9 cellular contexts compared by ENCODE assay signal in the genomic region with DNA sequence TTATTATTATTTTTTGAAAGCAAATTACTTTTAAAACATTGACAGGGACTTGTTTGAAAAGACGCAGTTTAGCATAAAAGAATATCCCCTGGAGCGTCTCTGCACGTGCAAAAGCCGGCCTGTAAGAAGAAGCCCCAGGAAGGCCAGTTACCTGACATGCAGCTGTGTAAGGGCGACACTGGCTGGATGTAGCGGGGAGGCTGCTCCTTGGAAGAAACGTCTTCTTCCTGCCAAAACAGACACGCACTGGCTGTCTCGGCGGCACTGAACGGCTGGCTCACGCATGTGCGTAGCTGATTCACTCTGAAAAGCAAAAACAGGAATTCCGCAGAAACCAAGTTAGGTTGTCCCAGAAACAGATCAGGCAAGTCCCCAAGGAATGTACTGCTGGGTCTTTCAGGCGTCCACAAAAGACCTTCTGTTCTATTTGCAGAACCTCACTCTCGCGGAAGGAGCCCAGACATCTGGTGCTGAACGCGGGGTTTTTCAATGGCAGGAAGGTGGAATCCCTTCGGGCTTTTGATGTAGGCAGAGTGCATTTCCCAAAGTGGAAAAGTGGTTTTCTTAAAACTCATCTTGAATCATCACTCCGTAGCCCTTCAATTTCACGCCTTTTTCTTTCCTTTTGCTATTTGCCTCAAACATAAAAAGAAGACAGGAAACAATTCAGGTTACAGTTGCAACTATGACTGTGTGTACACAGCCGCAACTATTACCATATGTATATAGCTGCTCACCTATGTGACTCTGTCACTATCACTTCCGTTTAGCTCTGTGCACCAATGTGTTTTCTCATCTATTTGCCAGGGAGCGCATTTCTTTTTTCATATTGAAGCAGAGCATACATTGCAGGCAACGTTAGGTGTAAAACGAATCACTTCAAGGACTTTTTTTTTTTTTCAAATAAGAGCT. TPM values are rescaled to one million over a fixed set of nuclear protein-coding genes. Genes with fewer than 3 reads are reported as not detected.
DNase-seq lines count a peak whose midpoint lies in the region; ATAC-seq, FAIRE-seq and TF ChIP-seq lines count a peak whose summit lies in the region.
"Had no signal": no experiment of that assay in that cellular context is flagged by ENCODE, and none has a peak within 500 bp of the region (broad histone marks: within the 10 kb centered on the region; RNA-seq: fewer than 3 reads in every experiment).

No MANE protein-coding gene starts in this region.

- H3K4me3 ChIP-seq in esophagus squamous epithelium (peak overlapping the region in 3 of 4 donors; percentile 9 to 24 (median 18)), skeletal muscle cell (ENCODE audit: low read depth, low read length) (peak overlapping the region; percentile 30)
- H3K4me3 ChIP-seq: lung had no signal

- TF ChIP-seq CTCF in esophagus squamous epithelium (IDR thresholded peaks at IDR 0.05), result no peak

- H3K36me3 ChIP-seq in esophagus squamous epithelium, result no peaks in the 10 kb centered on the region

- peak; percentile 84 for ATAC-seq in GM19372 (IDR thresholded peaks at IDR 0.05; ENCODE audit: low read depth, unreplicated experiment)

- H3K27me3 ChIP-seq in esophagus squamous epithelium, result no peaks in the 10 kb centered on the region

- H3K27ac ChIP-seq in esophagus squamous epithelium, result no peak overlapping the region

- intact Hi-C loops in esophagus squamous epithelium (cut with DNase I), result no loop called here

- no peak for TF ChIP-seq POLR2A in esophagus squamous epithelium (IDR thresholded peaks at IDR 0.05)

- no peaks in the 10 kb centered on the region for H3K9me3 ChIP-seq in esophagus squamous epithelium

- FAIRE-seq in urothelium cell line (lab: Jason Lieb, UNC), result no peak

- no peaks in the 10 kb centered on the region for H3K4me1 ChIP-seq in esophagus squamous epithelium

- DNase-seq in activated CD4-positive, alpha-beta T cell treated with anti-CD3 and anti-CD28 coated beads, Interleukin-2, amount 50 U/mL, for 48 hours, result peak; percentile 9 to 19
- DNase-seq in esophagus squamous epithelium (lab: John Stamatoyannopoulos, UW), result no peak
- DNase-seq in skeletal muscle cell (ENCODE audit: low read depth), result peak; percentile 16
- DNase-seq in NCI-H1436 treated with DMSO at 0.1 percent for 48 hours (lab: John Stamatoyannopoulos, UW), result no peak
- no peak for DNase-seq in NCI-H510A treated with DMSO at 0.1 percent for 48 hours (lab: John Stamatoyannopoulos, UW)
- DNase-seq in SHP77 treated with DMSO at 0.1 percent for 48 hours (lab: John Stamatoyannopoulos, UW), result no peak
- DNase-seq in urothelium cell line (ENCODE audit: low spot score), result no peak

- 45 to 51% methylated on average over 21 to 27 of the region's 27 CpGs for WGBS in esophagus squamous epithelium, 2 donors

RNA-seq across cellular contexts. Expression of gene ARSH, which starts 38.1 kb away (rescaled TPM):
- total RNA-seq in esophagus squamous epithelium, result under 1 TPM in 1 of 4 donors, not detected in 3; 0.26 TPM
- total RNA-seq: lung had no signal

RNA-seq across cellular contexts. Expression of gene ARSD, which starts 39.1 kb away (rescaled TPM):
- total RNA-seq in esophagus squamous epithelium, result 10 to 100 TPM in 3 of 4 donors, 1 to 10 TPM in 1; 9.7 to 25.5 (median 19.2) TPM

Comparison
In these comparisons a context has a peak if more than half of its experiments do, and no peak if none do; other contexts are left out.
1. DNase-seq: peak in activated CD4-positive, alpha-beta T cell treated with anti-CD3 and anti-CD28 coated beads, Interleukin-2, amount 50 U/mL, for 48 hours (2 of 2) and skeletal muscle cell (single experiment); none in esophagus squamous epithelium (single experiment), NCI-H1436 treated with DMSO at 0.1 percent for 48 hours (single experiment), NCI-H510A treated with DMSO at 0.1 percent for 48 hours (single experiment), SHP77 treated with DMSO at 0.1 percent for 48 hours (single experiment) and urothelium cell line (single experiment).